In the genomic region with DNA sequence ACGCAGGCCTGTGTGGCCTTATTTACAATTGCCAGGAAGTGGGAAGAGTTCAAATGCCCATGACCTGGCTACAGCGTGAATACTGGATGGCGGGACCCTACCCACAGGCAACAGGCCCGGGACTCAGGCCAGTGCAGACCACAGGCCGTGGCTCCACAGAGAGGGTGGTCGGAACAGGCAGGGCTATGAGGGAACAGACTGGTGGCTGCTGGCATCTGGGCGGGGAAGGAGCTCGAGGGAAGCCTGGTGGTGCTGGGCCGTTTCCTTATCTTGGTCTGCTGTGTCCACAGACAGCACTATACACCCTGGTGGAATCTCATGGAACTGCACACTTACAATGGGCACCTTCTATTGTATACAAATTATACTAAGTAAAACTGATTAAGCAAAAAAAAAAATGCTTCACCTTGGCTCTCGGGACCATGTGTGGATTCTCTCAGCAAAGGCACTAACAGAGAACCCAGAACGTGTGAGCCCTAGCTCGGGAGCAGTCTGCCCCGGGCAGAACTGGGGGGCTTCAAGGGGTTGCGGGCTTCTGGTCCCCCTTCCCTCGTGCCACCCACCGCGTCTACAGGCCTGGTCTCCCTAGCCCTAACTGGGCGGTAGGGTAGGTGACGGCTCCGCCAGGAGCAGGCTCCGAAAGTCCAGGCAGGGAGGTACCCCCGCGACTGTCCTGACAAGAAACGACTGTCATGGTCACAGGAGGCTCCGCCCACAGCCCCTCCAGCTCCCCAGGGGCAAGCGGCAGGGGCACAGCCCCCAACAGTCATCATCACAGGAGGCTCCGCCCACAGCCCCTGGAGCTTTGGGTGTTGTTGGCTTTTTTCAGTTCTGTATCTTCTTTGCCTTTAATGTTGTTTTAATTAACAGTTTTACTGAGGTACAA, we compare ENCODE assay signal across 8 cellular contexts. TPM values are rescaled to one million over a fixed set of nuclear protein-coding genes. Genes with fewer than 3 reads are reported as not detected.
DNase-seq lines count a peak whose midpoint lies in the region; ATAC-seq and TF ChIP-seq lines count a peak whose summit lies in the region.

No MANE protein-coding gene starts in this region.

- H3K4me1 ChIP-seq in spleen = peaks cover 11 to 56% (median 47%) of the 10 kb centered on the region in 6 donors

- 56 to 73% (median 64%) methylated on average over 17 to 27 of the region's 27 CpGs for WGBS in spleen, 5 donors

- DNase-seq in BJ (ENCODE audit: low read depth) = peak; percentile 3
- DNase-seq in NCI-H69 (lab: John Stamatoyannopoulos, UW) = peak; percentile 41
- peak; percentile 41 for DNase-seq in astrocyte of the cerebellum (ENCODE audit: low read depth)
- DNase-seq in hypothalamus (lab: John Stamatoyannopoulos, UW) = peak in 29 of 51 donors; percentile 4 to 68 (median 32)
- DNase-seq in spleen = no peak

- ATAC-seq in HG03196 (IDR thresholded peaks at IDR 0.05; ENCODE audit: unreplicated experiment) = no peak
- no peak for ATAC-seq in GM21825 (IDR thresholded peaks at IDR 0.05; ENCODE audit: unreplicated experiment)

- POLR2A ChIA-PET in BJ (lab: Charles Lee) = no interaction called here

- H3K36me3 ChIP-seq in BJ (ENCODE audit: control insufficient read depth, insufficient read depth, low read length) = peaks cover 4% of the 10 kb centered on the region
- H3K36me3 ChIP-seq in spleen = peaks cover 0 to 80% (median 5%) of the 10 kb centered on the region in 6 donors

- TF ChIP-seq POLR2A in spleen (IDR thresholded peaks at IDR 0.05) = no peak

- H3K9me3 ChIP-seq in spleen = no peaks in the 10 kb centered on the region

- peak overlapping the region in 3 of 8 donors; percentile 31 to 55 (median 45) for H3K27ac ChIP-seq in spleen

- intact Hi-C loops in spleen (cut with DNase I; ENCODE audit: low total_unique reads) = no loop called here

- TF ChIP-seq CTCF in BJ (IDR thresholded peaks at IDR 0.05; ENCODE audit: insufficient read depth, low read depth, low read length) = peak; percentile 68
- peak; percentile 48; the same call in 1 of the 2 replicates for TF ChIP-seq CTCF in GM12874 (IDR thresholded peaks at IDR 0.05; ENCODE audit: insufficient read depth, low read depth, low read length)
- TF ChIP-seq CTCF in astrocyte of the cerebellum (IDR thresholded peaks at IDR 0.05; ENCODE audit: low read depth, low read length, missing control alignments) = peak; percentile 69
- TF ChIP-seq CTCF in spleen (IDR thresholded peaks at IDR 0.05 in 8 of 11, conservative IDR thresholded peaks at IDR 0.05 in 3 of 11) = peak; percentile 37 to 78 (median 68)

- in situ Hi-C loops in astrocyte of the cerebellum (cut with HindIII; ENCODE audit: low sequenced_read_pairs) = no loop called here

- H3K27me3 ChIP-seq in BJ (ENCODE audit: control insufficient read depth, insufficient read depth, low read length) (no peaks in the 10 kb centered on the region), spleen (replicated peaks in 1 of 7) (no peaks in the 10 kb centered on the region)

- H3K4me3 ChIP-seq in BJ (ENCODE audit: low read depth, low read length) = no peak overlapping the region
- H3K4me3 ChIP-seq in astrocyte of the cerebellum (ENCODE audit: low read depth, low read length) = no peak overlapping the region
- no peak overlapping the region for H3K4me3 ChIP-seq in spleen

- CTCF ChIA-PET in BJ (lab: Yijun Ruan, JAX) = interaction anchor here (0.6 to 4.1 kb wide), 10 partner anchors 10 to 115 kb away, joined by 3 to 26 read pairs (median 5); no protein-coding TSS in a partner anchor

RNA-seq across cellular contexts. Expression of a gene that starts 21.8 kb away (rescaled TPM):
- 3.7 and 4.9 TPM in 2 replicates for polyA plus RNA-seq in BJ (2011; rRNA removed)
- polyA minus RNA-seq in BJ (2011; rRNA and poly(A)+ RNA removed) = 3.5 and 5.4 TPM in 2 replicates
- total RNA-seq in spleen = 10 to 100 TPM in 6 of 7 donors, 1 to 10 TPM in 1; 8.5 to 17.9 (median 12.0) TPM
- 10 to 100 TPM; 10.3 to 26.7 (median 20.5) TPM for polyA plus RNA-seq in spleen

RNA-seq across cellular contexts. Expression of a gene that starts 34.9 kb away (rescaled TPM):
- 0.13 and 0.29 TPM in 2 replicates for polyA plus RNA-seq in BJ (2011; rRNA removed)
- 0.21 TPM in 1 of 2 replicates, not detected in the other for polyA minus RNA-seq in BJ (2011; rRNA and poly(A)+ RNA removed)
- 10 to 100 TPM; 10.9 to 69.5 (median 23.2) TPM for total RNA-seq in spleen
- polyA plus RNA-seq in spleen = 10 to 100 TPM in 1 of 3 donors, 1 to 10 TPM in 2; 2.5 to 17.4 (median 7.1) TPM

RNA-seq across cellular contexts. Expression of a gene that starts 35.6 kb away (rescaled TPM):
- polyA plus RNA-seq in BJ (2011; rRNA removed) = not detected in 2 replicates
- not detected in 2 replicates for polyA minus RNA-seq in BJ (2011; rRNA and poly(A)+ RNA removed)
- total RNA-seq in spleen = not detected
- polyA plus RNA-seq in spleen = not detected

RNA-seq across cellular contexts. Expression of a gene that starts 37.9 kb away (rescaled TPM):
- polyA plus RNA-seq in BJ (2011; rRNA removed) (7.5 and 19.4 TPM in 2 replicates), spleen (10 to 100 TPM; 36.9 to 76.3 (median 57.9) TPM)
- 4.6 and 8.3 TPM in 2 replicates for polyA minus RNA-seq in BJ (2011; rRNA and poly(A)+ RNA removed)
- total RNA-seq in spleen = 10 to 100 TPM; 62.3 to 88.8 (median 72.3) TPM

RNA-seq across cellular contexts. Expression of a gene that starts 38.2 kb away (rescaled TPM):
- polyA plus RNA-seq in BJ (2011; rRNA removed) = 70.8 and 130 TPM in 2 replicates
- 12.1 and 14.0 TPM in 2 replicates for polyA minus RNA-seq in BJ (2011; rRNA and poly(A)+ RNA removed)
- total RNA-seq in spleen = 10 to 100 TPM; 22.0 to 49.3 (median 34.3) TPM
- 10 to 100 TPM; 54.9 to 57.6 (median 56.7) TPM for polyA plus RNA-seq in spleen
